ENCODE assay signal across 20 cellular contexts in the genomic region with DNA sequence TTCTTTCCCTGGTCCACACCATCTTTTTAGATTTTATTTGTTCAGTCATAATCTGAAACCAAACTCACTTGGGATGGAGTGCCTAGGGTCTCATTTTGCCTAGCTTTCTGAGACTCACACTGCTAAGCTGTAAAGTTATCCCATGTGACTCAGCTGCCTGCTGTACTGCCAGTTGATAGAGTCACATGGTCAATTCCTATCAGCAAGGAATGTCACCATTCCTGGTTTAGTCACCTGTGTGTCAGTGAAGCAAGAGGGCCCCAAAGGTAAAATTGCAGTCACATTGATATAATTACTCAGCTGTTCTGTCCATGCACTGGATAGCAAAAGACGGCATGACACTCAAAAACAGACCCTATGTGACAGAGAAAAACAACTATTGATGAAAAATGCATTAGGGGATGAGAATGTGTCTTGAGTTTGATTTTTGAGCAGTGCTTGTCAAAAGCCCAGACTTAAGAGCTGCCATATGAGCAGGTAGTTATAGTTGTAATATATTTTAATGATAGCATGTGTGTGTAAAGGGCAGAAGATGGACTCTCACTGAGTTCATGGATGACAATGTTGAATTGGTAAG.
"Had no signal": no experiment of that assay in that cellular context is flagged by ENCODE, and none has a peak within 500 bp of the region (broad histone marks: within the 10 kb centered on the region; RNA-seq: fewer than 3 reads in every experiment).

No MANE protein-coding gene starts in this region.

- H3K4me2 ChIP-seq: smooth muscle cell had no signal

- H3K27ac ChIP-seq: colonic mucosa, right lobe of liver, VCaP had no signal

- H3K36me3 ChIP-seq: colonic mucosa, right lobe of liver had no signal

- H3K9me3 ChIP-seq: colonic mucosa, right lobe of liver had no signal

- H3K27me3 Mint-ChIP-seq: activated CD4-positive, alpha-beta memory T cell treated with anti-CD3 and anti-CD28 coated beads, Interleukin-2, amount 10 ng/mL, durations not matched to agents 7 days and 5 days; activated naive CD8-positive, alpha-beta T cell; progenitor cell of endocrine pancreas had no signal

- ATAC-seq: activated T-cell treated with anti-CD3 and anti-CD28 coated beads, Interleukin-2, amount 50 U/mL, for 4 hours; left ventricle myocardium superior; SK-N-SH treated with all-trans-retinoic acid at 6 μM for 48 hours; stimulated activated naive CD8-positive, alpha-beta T cell treated with anti-CD3 and anti-CD28 coated beads, Interleukin-15, Interleukin-2, amounts not matched to agents 100 U/mL and 50 U/mL, for 24 hours had no signal

- H3K4me3 ChIP-seq: colonic mucosa, right lobe of liver, smooth muscle cell had no signal

- H3K4me3 Mint-ChIP-seq: activated CD4-positive, alpha-beta memory T cell treated with anti-CD3 and anti-CD28 coated beads, Interleukin-2, amount 10 ng/mL, durations not matched to agents 7 days and 5 days; activated naive CD8-positive, alpha-beta T cell; activated T-cell treated with anti-CD3 and anti-CD28 coated beads, Interleukin-2, amount 50 U/mL, for 4 hours; nephron progenitor cell had no signal

- H3K27me3 ChIP-seq: colonic mucosa, right lobe of liver had no signal

- DNase-seq: activated CD4-positive, alpha-beta memory T cell treated with anti-CD3 and anti-CD28 coated beads, Interleukin-2, amount 10 ng/mL, durations not matched to agents 7 days and 5 days; activated gamma-delta T cell; activated T-cell treated with anti-CD3 and anti-CD28 coated beads, Interleukin-2, amount 50 U/mL, for 4 hours; amniotic stem cell; central memory CD4-positive, alpha-beta T cell; colonic mucosa; foreskin melanocyte; head of caudate nucleus; left ventricle myocardium superior; nephron progenitor cell; right lobe of liver; stimulated activated CD4-positive, alpha-beta T cell treated with anti-CD3 and anti-CD28 coated beads, Interleukin-4, amount 100 ng/mL, for 4 hours; stimulated activated CD8-positive, alpha-beta memory T cell treated with anti-CD3 and anti-CD28 coated beads, Interleukin-4, amount 100 ng/mL, for 48 hours; stimulated activated naive CD8-positive, alpha-beta T cell treated with anti-CD3 and anti-CD28 coated beads, Interleukin-15, Interleukin-2, amounts not matched to agents 100 U/mL and 50 U/mL, for 24 hours had no signal

- H3K4me1 Mint-ChIP-seq: activated CD4-positive, alpha-beta memory T cell treated with anti-CD3 and anti-CD28 coated beads, Interleukin-2, amount 10 ng/mL, durations not matched to agents 7 days and 5 days; nephron progenitor cell had no signal

- H3K27ac Mint-ChIP-seq: activated CD4-positive, alpha-beta memory T cell treated with anti-CD3 and anti-CD28 coated beads, Interleukin-2, amount 10 ng/mL, durations not matched to agents 7 days and 5 days; activated naive CD8-positive, alpha-beta T cell; nephron progenitor cell; progenitor cell of endocrine pancreas had no signal

- FAIRE-seq: islet of Langerhans had no signal

- H3K36me3 Mint-ChIP-seq: activated naive CD8-positive, alpha-beta T cell had no signal
